18 cellular contexts compared by ENCODE assay signal in genomic region chr4:108048997-108049396, GRCh38. TPM values are rescaled to one million over a fixed set of nuclear protein-coding genes. Genes with fewer than 3 reads are reported as not detected.
DNase-seq lines count a peak whose midpoint lies in the region; ATAC-seq, FAIRE-seq and TF ChIP-seq lines count a peak whose summit lies in the region.
"Had no signal": no experiment of that assay in that cellular context is flagged by ENCODE, and none has a peak within 500 bp of the region (broad histone marks: within the 10 kb centered on the region; RNA-seq: fewer than 3 reads in every experiment).

No MANE protein-coding gene starts in this region.

- no peak overlapping the region for H2BK15ac ChIP-seq in mesendoderm (replicated peaks; ENCODE audit: low read depth)

- WGBS in mesendoderm (ENCODE audit: extremely low coverage, insufficient coverage, low lambda C conversion rate): no CpG with 5 or more reads among the region's 7 CpGs

- no peak overlapping the region for H3K4me3 ChIP-seq in mesendoderm (ENCODE audit: low read length)
- H3K4me3 ChIP-seq: body of pancreas, GM23248, heart right ventricle, tibial nerve had no signal

- H3K9me3 Mint-ChIP-seq in natural killer cell treated with Interleukin-12 subunit alpha and Interleukin-12 subunit beta and Interleukin-15 and Interleukin-18, amount 100 ng/mL, for 72 hours: no peaks in the 10 kb centered on the region
- H3K9me3 Mint-ChIP-seq in natural killer cell: no peaks in the 10 kb centered on the region
- H3K9me3 Mint-ChIP-seq in effector memory CD8-positive, alpha-beta T cell: no peaks in the 10 kb centered on the region
- H3K9me3 Mint-ChIP-seq: immature natural killer cell had no signal

- peaks cover 7 to 8% of the 10 kb centered on the region in 2 donors for H3K4me1 Mint-ChIP-seq in natural killer cell treated with Interleukin-12 subunit alpha and Interleukin-12 subunit beta and Interleukin-15 and Interleukin-18, amount 100 ng/mL, for 72 hours (ENCODE audit: low read depth in 2 of 2)
- H3K4me1 Mint-ChIP-seq in natural killer cell (peaks cover 0 to 7% of the 10 kb centered on the region in 2 donors), T-helper 17 cell (peaks cover 49% of the 10 kb centered on the region)
- peaks cover 11 to 16% of the 10 kb centered on the region in 2 donors for H3K4me1 Mint-ChIP-seq in effector memory CD8-positive, alpha-beta T cell (ENCODE audit: low read depth in 2 of 2)

- no peak overlapping the region for H3K9ac ChIP-seq in mesendoderm (ENCODE audit: low read length)
- H3K9ac ChIP-seq: GM23248 had no signal

- H3K36me3 Mint-ChIP-seq in natural killer cell treated with Interleukin-12 subunit alpha and Interleukin-12 subunit beta and Interleukin-15 and Interleukin-18, amount 100 ng/mL, for 72 hours: no peaks in the 10 kb centered on the region
- H3K36me3 Mint-ChIP-seq in natural killer cell: no peaks in the 10 kb centered on the region
- no peaks in the 10 kb centered on the region for H3K36me3 Mint-ChIP-seq in T-helper 17 cell (ENCODE audit: low read depth)
- H3K36me3 Mint-ChIP-seq in effector memory CD8-positive, alpha-beta T cell (ENCODE audit: insufficient read depth): peaks cover 17% of the 10 kb centered on the region

- peak overlapping the region; percentile 61 to 71 for H3K27ac Mint-ChIP-seq in natural killer cell treated with Interleukin-12 subunit alpha and Interleukin-12 subunit beta and Interleukin-15 and Interleukin-18, amount 100 ng/mL, for 72 hours
- H3K27ac Mint-ChIP-seq in natural killer cell: no peak overlapping the region
- peak overlapping the region; percentile 91 for H3K27ac Mint-ChIP-seq in T-helper 17 cell
- peak overlapping the region; percentile 84 to 93 for H3K27ac Mint-ChIP-seq in effector memory CD8-positive, alpha-beta T cell

- H2BK5ac ChIP-seq in mesendoderm (ENCODE audit: low read length): no peak overlapping the region

- TF ChIP-seq CTCF in natural killer cell (IDR thresholded peaks at IDR 0.05): no peak

- H3K36me3 ChIP-seq in mesendoderm (ENCODE audit: control insufficient read depth, insufficient read depth, low read length): no peaks in the 10 kb centered on the region
- H3K36me3 ChIP-seq: heart right ventricle, tibial nerve had no signal

- no peaks in the 10 kb centered on the region for H3K9me3 ChIP-seq in T-helper 17 cell (ENCODE audit: control insufficient read depth, low read length, poor library complexity, severe bottlenecking)
- H3K9me3 ChIP-seq: body of pancreas, heart right ventricle, tibial nerve had no signal

- H3K4me3 Mint-ChIP-seq in natural killer cell treated with Interleukin-12 subunit alpha and Interleukin-12 subunit beta and Interleukin-15 and Interleukin-18, amount 100 ng/mL, for 72 hours: peak overlapping the region; percentile 58
- H3K4me3 Mint-ChIP-seq in natural killer cell (no peak overlapping the region), T-helper 17 cell (peak overlapping the region; percentile 88)
- peak overlapping the region; percentile 80 to 84 for H3K4me3 Mint-ChIP-seq in effector memory CD8-positive, alpha-beta T cell

- no peak overlapping the region for H3K18ac ChIP-seq in mesendoderm (ENCODE audit: low read length)

- H3K4me2 ChIP-seq in mesendoderm (ENCODE audit: low read length): no peak overlapping the region

- no peak overlapping the region for H3K56ac ChIP-seq in mesendoderm (ENCODE audit: low read length)

- no peak overlapping the region for H3K4ac ChIP-seq in mesendoderm (ENCODE audit: low read depth, low read length)

- H3K23ac ChIP-seq in mesendoderm (ENCODE audit: low read length): no peak overlapping the region

- no peaks in the 10 kb centered on the region for H3K79me2 ChIP-seq in mesendoderm (ENCODE audit: control insufficient read depth, insufficient read depth, low read length)

- no peak for ATAC-seq in natural killer cell treated with Interleukin-12 subunit alpha and Interleukin-12 subunit beta and Interleukin-15 and Interleukin-18, amount 100 ng/mL, for 72 hours
- no peak for ATAC-seq in natural killer cell
- ATAC-seq in T-helper 17 cell: no peak
- ATAC-seq in effector memory CD8-positive, alpha-beta T cell (replicated peaks): no peak
- ATAC-seq: body of pancreas had no signal

- no peak for DNase-seq in natural killer cell treated with Interleukin-12 subunit alpha and Interleukin-12 subunit beta and Interleukin-15 and Interleukin-18, amount 100 ng/mL, for 72 hours (ENCODE audit: low spot score)
- no peak for DNase-seq in natural killer cell
- DNase-seq in T-helper 17 cell: no peak
- no peak for DNase-seq in effector memory CD8-positive, alpha-beta T cell
- no peak for DNase-seq in mesendoderm
- no peak for DNase-seq in HTR-8/SVneo (ENCODE audit: insufficient read length, low spot score)
- no peak for DNase-seq in DMS153 (lab: John Stamatoyannopoulos, UW)
- DNase-seq: body of pancreas, GM23248, heart right ventricle, immature natural killer cell, KG1, left ventricle myocardium superior, NCI-H1092 treated with DMSO at 0.1 percent for 48 hours, NCI-H2081 treated with DMSO at 0.1 percent for 48 hours, NCI-H510A treated with DMSO at 0.1 percent for 48 hours, RPMI8226 had no signal

- no peaks in the 10 kb centered on the region for H3K4me1 ChIP-seq in mesendoderm (ENCODE audit: control insufficient read depth, low read depth, low read length)

- no peak overlapping the region for H3K27ac ChIP-seq in mesendoderm (ENCODE audit: low read depth, low read length)
- H3K27ac ChIP-seq: body of pancreas, GM23248, tibial nerve had no signal

- no peaks in the 10 kb centered on the region for H3K27me3 ChIP-seq in mesendoderm (ENCODE audit: insufficient read depth, low read length, poor library complexity)
- H3K27me3 ChIP-seq: body of pancreas, heart right ventricle, tibial nerve had no signal

- FAIRE-seq in HTR-8/SVneo (lab: Jason Lieb, UNC): no peak

- no peaks in the 10 kb centered on the region for H3K79me1 ChIP-seq in mesendoderm (ENCODE audit: low read length)

- H4K8ac ChIP-seq in mesendoderm (ENCODE audit: low read depth, low read length): no peak overlapping the region

- no peak overlapping the region for H2BK120ac ChIP-seq in mesendoderm (ENCODE audit: low read depth, low read length)

- H3K27me3 Mint-ChIP-seq in natural killer cell treated with Interleukin-12 subunit alpha and Interleukin-12 subunit beta and Interleukin-15 and Interleukin-18, amount 100 ng/mL, for 72 hours: no peaks in the 10 kb centered on the region
- H3K27me3 Mint-ChIP-seq in natural killer cell (ENCODE audit: low read depth in 2 of 2) (no peaks in the 10 kb centered on the region), T-helper 17 cell (no peaks in the 10 kb centered on the region)
- peaks cover 0 to 5% of the 10 kb centered on the region in 2 donors for H3K27me3 Mint-ChIP-seq in effector memory CD8-positive, alpha-beta T cell

- H4K5ac ChIP-seq in mesendoderm (ENCODE audit: low read length): no peak overlapping the region

- H2AK5ac ChIP-seq in mesendoderm (ENCODE audit: low read length): no peak overlapping the region

- intact Hi-C loops in natural killer cell (cut with micrococcal nuclease): no loop called here

RNA-seq across cellular contexts. Expression of gene HADH, which starts 59.3 kb away (rescaled TPM):
- total RNA-seq in natural killer cell treated with Interleukin-12 subunit alpha and Interleukin-12 subunit beta and Interleukin-15 and Interleukin-18, amount 100 ng/mL, for 72 hours: 10 to 100 TPM; 21.3 to 33.9 TPM
- 10 to 100 TPM in 2 of 3 donors, 1 to 10 TPM in 1; 9.1 to 16.5 (median 14.4) TPM for total RNA-seq in natural killer cell
- 10 to 100 TPM; 10.5 to 13.3 TPM for total RNA-seq in T-helper 17 cell
- polyA plus RNA-seq in mesendoderm (2013, experiment 1 of 2): 37.3 TPM
- polyA plus RNA-seq in mesendoderm (2013, experiment 2 of 2): 36.6 TPM

Comparison
In these comparisons a context has a peak if more than half of its experiments do, and no peak if none do; other contexts are left out.
1. H3K27ac Mint-ChIP-seq: peak in natural killer cell treated with Interleukin-12 subunit alpha and Interleukin-12 subunit beta and Interleukin-15 and Interleukin-18, amount 100 ng/mL, for 72 hours (2 of 2), T-helper 17 cell (single experiment) and effector memory CD8-positive, alpha-beta T cell (2 of 2); none in natural killer cell (0 of 2).